ENCODE assay signal across 14 cellular contexts in the genomic region with DNA sequence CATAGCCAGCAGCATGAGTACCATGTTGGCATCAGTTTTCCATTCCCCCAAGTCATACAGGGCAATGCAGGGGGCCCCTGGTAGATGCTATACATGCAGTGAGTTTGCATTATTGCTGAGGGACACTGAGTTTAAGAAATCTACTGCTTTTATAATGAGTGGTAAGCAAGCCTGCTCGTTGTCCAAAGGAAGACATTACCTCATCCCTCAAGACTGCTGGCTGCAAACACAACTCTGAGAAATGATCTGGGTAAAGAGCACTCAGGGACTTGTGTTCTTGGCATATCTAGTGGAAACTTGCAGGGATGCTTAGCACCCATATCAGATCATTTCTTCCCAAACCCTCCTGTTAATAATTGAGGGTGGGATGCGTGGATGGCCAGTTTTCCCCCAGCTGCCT.
A peak's percentile ranks its signal among the peaks of the same experiment; 100 is the strongest.
DNase-seq lines count a peak whose midpoint lies in the region; ATAC-seq and TF ChIP-seq lines count a peak whose summit lies in the region.
"Had no signal": no experiment of that assay in that cellular context is flagged by ENCODE, and none has a peak within 500 bp of the region (broad histone marks: within the 10 kb centered on the region; RNA-seq: fewer than 3 reads in every experiment).

No MANE protein-coding gene starts in this region.

- H3K56ac ChIP-seq in mesendoderm (ENCODE audit: low read length), result no peak overlapping the region

- H3K79me2 ChIP-seq in mesendoderm (ENCODE audit: control insufficient read depth, insufficient read depth, low read length), result no peaks in the 10 kb centered on the region

- H3K79me1 ChIP-seq in mesendoderm (ENCODE audit: low read length), result peaks cover 1% of the 10 kb centered on the region

- ATAC-seq in GM18505 (IDR thresholded peaks at IDR 0.05; ENCODE audit: unreplicated experiment) (no peak), HG03196 (IDR thresholded peaks at IDR 0.05; ENCODE audit: unreplicated experiment) (no peak), HG02885 (IDR thresholded peaks at IDR 0.05; ENCODE audit: poor library complexity, unreplicated experiment) (no peak)

- no peak overlapping the region for H2BK15ac ChIP-seq in mesendoderm (replicated peaks; ENCODE audit: low read depth)

- H3K4ac ChIP-seq in mesendoderm (ENCODE audit: low read depth, low read length), result no peak overlapping the region

- H2AK5ac ChIP-seq in mesendoderm (ENCODE audit: low read length), result no peak overlapping the region

- H2BK5ac ChIP-seq in mesendoderm (ENCODE audit: low read length), result no peak overlapping the region

- H3K18ac ChIP-seq in mesendoderm (ENCODE audit: low read length), result no peak overlapping the region

- TF ChIP-seq CTCF in fibroblast of mammary gland (conservative IDR thresholded peaks at IDR 0.05; ENCODE audit: control insufficient read depth, insufficient read depth, low read depth, low read length), result no peak

- H3K27ac ChIP-seq in mesendoderm (ENCODE audit: low read depth, low read length), result no peak overlapping the region
- H3K27ac ChIP-seq: upper lobe of left lung had no signal

- no peak overlapping the region for H3K9ac ChIP-seq in mesendoderm (ENCODE audit: low read length)

- no CpG with 5 or more reads among the region's 2 CpGs for WGBS in mesendoderm (ENCODE audit: extremely low coverage, insufficient coverage, low lambda C conversion rate)

- TF ChIP-seq POLR2A in GM18505 (IDR thresholded peaks at IDR 0.05; ENCODE audit: borderline replicate concordance, extremely low read depth, insufficient read depth, insufficient read length), result no peak

- H3K36me3 ChIP-seq in mesendoderm (ENCODE audit: control insufficient read depth, insufficient read depth, low read length), result peaks cover 1% of the 10 kb centered on the region
- H3K36me3 ChIP-seq: upper lobe of left lung had no signal

- H3K4me3 ChIP-seq in fibroblast of mammary gland (ENCODE audit: control insufficient read depth, low read depth, low read length) (no peak overlapping the region), mesendoderm (ENCODE audit: low read length) (no peak overlapping the region)
- H3K4me3 ChIP-seq: upper lobe of left lung had no signal

- no peak overlapping the region for H2BK120ac ChIP-seq in mesendoderm (ENCODE audit: low read depth, low read length)

- H3K27me3 ChIP-seq in mesendoderm (ENCODE audit: insufficient read depth, low read length, poor library complexity), result peaks cover 2% of the 10 kb centered on the region
- H3K27me3 ChIP-seq: upper lobe of left lung had no signal

- no peak overlapping the region for H4K5ac ChIP-seq in mesendoderm (ENCODE audit: low read length)

- H3K4me2 ChIP-seq in mesendoderm (ENCODE audit: low read length), result no peak overlapping the region

- H3K4me1 ChIP-seq in mesendoderm (ENCODE audit: control insufficient read depth, low read depth, low read length), result no peaks in the 10 kb centered on the region
- H3K4me1 ChIP-seq: upper lobe of left lung had no signal

- DNase-seq in AG20443 (ENCODE audit: low spot score) (peak; percentile 41), NCI-H446 treated with DMSO at 0.1 percent for 48 hours (lab: John Stamatoyannopoulos, UW) (peak; percentile 60), fibroblast of mammary gland (ENCODE audit: low read depth) (peak; percentile 79), mesendoderm (peak; percentile 80), NCI-H2107 treated with DMSO at 0.1 percent for 48 hours (lab: John Stamatoyannopoulos, UW; ENCODE audit: unreplicated experiment) (no peak)
- DNase-seq: activated B cell treated with CpG ODN at 0.5 μM for 24 hours; activated naive CD4-positive, alpha-beta T cell treated with Interleukin-2 at 50 U/mL for 16 hours; DMS79 treated with DMSO at 0.1 percent for 48 hours; kidney; NCI-H1048; upper lobe of left lung had no signal

- no peak overlapping the region for H3K23ac ChIP-seq in mesendoderm (ENCODE audit: low read length)

- H4K8ac ChIP-seq in mesendoderm (ENCODE audit: low read depth, low read length), result no peak overlapping the region
